Comparison of ENCODE assay signal across 9 cellular contexts in genomic region chr5:141604318-141604717, GRCh38. TPM values are rescaled to one million over a fixed set of nuclear protein-coding genes. Genes with fewer than 3 reads are reported as not detected.
DNase-seq lines count a peak whose midpoint lies in the region; ATAC-seq, FAIRE-seq and TF ChIP-seq lines count a peak whose summit lies in the region.
"Had no signal": no experiment of that assay in that cellular context is flagged by ENCODE, and none has a peak within 500 bp of the region (broad histone marks: within the 10 kb centered on the region; RNA-seq: fewer than 3 reads in every experiment).

No MANE protein-coding gene starts in this region.

- H3K27me3 Mint-ChIP-seq in CD4-positive, CD25-positive, alpha-beta regulatory T cell: no peaks in the 10 kb centered on the region
- no peaks in the 10 kb centered on the region for H3K27me3 Mint-ChIP-seq in activated T-helper 17 cell treated with anti-CD3 and anti-CD28 coated beads, Interleukin-2, amount 50 U/mL, for 72 hours
- no peaks in the 10 kb centered on the region for H3K27me3 Mint-ChIP-seq in stimulated activated memory B cell treated with anti-CD40 and anti-IgM and Interleukin-4, amounts not matched to agents 10 μg/mL and 1 μg/mL and 100 μg/mL, for 72 hours

- H3K56ac ChIP-seq in IMR-90 (ENCODE audit: extremely low read depth, insufficient read depth, low read length): no peak overlapping the region

- H2BK15ac ChIP-seq in IMR-90 (ENCODE audit: low read depth, low read length): no peak overlapping the region

- H2AK9ac ChIP-seq in IMR-90 (replicated peaks; ENCODE audit: low read depth, low read length, poor library complexity): no peak overlapping the region

- dilution Hi-C loops in IMR-90 (cut with HindIII; ENCODE audit: low sequenced_read_pairs, unreplicated experiment): no loop called here

- H4K8ac ChIP-seq in IMR-90 (ENCODE audit: low read depth in 2 of 2, low read length in 2 of 2): no peak overlapping the region

- H3K9ac ChIP-seq in IMR-90 (ENCODE audit: low read depth, low read length): no peak overlapping the region
- H3K9ac ChIP-seq: KMS-11 had no signal

- H3K27ac Mint-ChIP-seq in CD4-positive, CD25-positive, alpha-beta regulatory T cell: peak overlapping the region; percentile 90 to 93 (median 92)
- peak overlapping the region; percentile 87 for H3K27ac Mint-ChIP-seq in activated T-helper 17 cell treated with anti-CD3 and anti-CD28 coated beads, Interleukin-2, amount 50 U/mL, for 72 hours
- H3K27ac Mint-ChIP-seq in stimulated activated memory B cell treated with anti-CD40 and anti-IgM and Interleukin-4, amounts not matched to agents 10 μg/mL and 1 μg/mL and 100 μg/mL, for 72 hours: peak overlapping the region; percentile 65

- BruUV-seq in IMR-90 (replicated peaks; lab: Mats Ljungman, UMichigan): no TSS peak

- no peaks in the 10 kb centered on the region for H3K27me3 ChIP-seq in CD4-positive, CD25-positive, alpha-beta regulatory T cell (ENCODE audit: control insufficient read depth, insufficient read depth, low read length)
- H3K27me3 ChIP-seq in IMR-90 (ENCODE audit: control insufficient read depth, insufficient read depth, low read length) (no peaks in the 10 kb centered on the region), right atrium auricular region (no peaks in the 10 kb centered on the region)

- H3K9me1 ChIP-seq in IMR-90 (ENCODE audit: insufficient read depth, low read length): peaks cover 5% of the 10 kb centered on the region

- no peaks in the 10 kb centered on the region for H3K9me3 ChIP-seq in CD4-positive, CD25-positive, alpha-beta regulatory T cell (ENCODE audit: control insufficient read depth in 2 of 2, low read length in 2 of 2)
- H3K9me3 ChIP-seq in IMR-90 (ENCODE audit: control insufficient read depth, insufficient read depth, low read length) (no peaks in the 10 kb centered on the region), right atrium auricular region (no peaks in the 10 kb centered on the region)

- no peak overlapping the region for H4K91ac ChIP-seq in IMR-90 (ENCODE audit: insufficient read depth, low read depth, low read length)

- peak overlapping the region; percentile 12; the same call in 1 of the 2 replicates for H3K4ac ChIP-seq in IMR-90 (ENCODE audit: low read depth, low read length)

- intact Hi-C loops in IMR-90 (cut with micrococcal nuclease): loop anchor here (2.0 kb wide), 1 partner anchor 14 kb away; the partner anchor contains the start of gene DIAPH1

- H2AFZ ChIP-seq in IMR-90 (replicated peaks; ENCODE audit: low read length, poor library complexity): peak overlapping the region; percentile 28

- H3K18ac ChIP-seq in IMR-90 (ENCODE audit: low read depth, low read length): no peak overlapping the region

- H3K36me3 ChIP-seq in CD4-positive, CD25-positive, alpha-beta regulatory T cell (ENCODE audit: control insufficient read depth, insufficient read depth, low read length): no peaks in the 10 kb centered on the region
- H3K36me3 ChIP-seq in IMR-90 (ENCODE audit: control insufficient read depth, insufficient read depth, low read length): no peaks in the 10 kb centered on the region
- H3K36me3 ChIP-seq in right atrium auricular region: no peaks in the 10 kb centered on the region

- no peak overlapping the region for H3K14ac ChIP-seq in IMR-90 (replicated peaks; ENCODE audit: low read depth, low read length)

- H3K4me3 Mint-ChIP-seq in CD4-positive, CD25-positive, alpha-beta regulatory T cell: peak overlapping the region; percentile 76 to 92 (median 84)
- H3K4me3 Mint-ChIP-seq in activated T-helper 17 cell treated with anti-CD3 and anti-CD28 coated beads, Interleukin-2, amount 50 U/mL, for 72 hours: peak overlapping the region; percentile 76
- peak overlapping the region; percentile 33 for H3K4me3 Mint-ChIP-seq in stimulated activated memory B cell treated with anti-CD40 and anti-IgM and Interleukin-4, amounts not matched to agents 10 μg/mL and 1 μg/mL and 100 μg/mL, for 72 hours

- POLR2A ChIA-PET in IMR-90 (lab: Charles Lee; ENCODE audit: unreplicated experiment): no interaction called here

- no peaks in the 10 kb centered on the region for H3K9me3 Mint-ChIP-seq in CD4-positive, CD25-positive, alpha-beta regulatory T cell
- H3K9me3 Mint-ChIP-seq in activated T-helper 17 cell treated with anti-CD3 and anti-CD28 coated beads, Interleukin-2, amount 50 U/mL, for 72 hours: no peaks in the 10 kb centered on the region
- no peaks in the 10 kb centered on the region for H3K9me3 Mint-ChIP-seq in stimulated activated memory B cell treated with anti-CD40 and anti-IgM and Interleukin-4, amounts not matched to agents 10 μg/mL and 1 μg/mL and 100 μg/mL, for 72 hours

- H2BK20ac ChIP-seq in IMR-90 (ENCODE audit: low read depth, low read length): no peak overlapping the region

- H4K20me1 ChIP-seq in IMR-90 (ENCODE audit: insufficient read depth, low read length): peaks cover 3% of the 10 kb centered on the region; the same call in 1 of the 2 replicates

- ATAC-seq in CD4-positive, CD25-positive, alpha-beta regulatory T cell (ENCODE audit: low read depth in 2 of 2): no peak
- peak; percentile 95 for ATAC-seq in IMR-90 (ENCODE audit: low read depth)
- ATAC-seq in activated T-helper 17 cell treated with anti-CD3 and anti-CD28 coated beads, Interleukin-2, amount 50 U/mL, for 72 hours (replicated peaks): peak; percentile 45
- no peak for ATAC-seq in stimulated activated memory B cell treated with anti-CD40 and anti-IgM and Interleukin-4, amounts not matched to agents 10 μg/mL and 1 μg/mL and 100 μg/mL, for 72 hours
- ATAC-seq in HG02970 (IDR thresholded peaks at IDR 0.05; ENCODE audit: low FRiP score, unreplicated experiment): no peak
- ATAC-seq in HG02885 (IDR thresholded peaks at IDR 0.05; ENCODE audit: poor library complexity, unreplicated experiment): no peak

- H3K4me1 ChIP-seq in CD4-positive, CD25-positive, alpha-beta regulatory T cell (ENCODE audit: control insufficient read depth, insufficient read depth, low read length, poor library complexity, severe bottlenecking): peaks cover 93% of the 10 kb centered on the region
- H3K4me1 ChIP-seq in IMR-90 (ENCODE audit: control insufficient read depth, insufficient read depth, low read length): peaks cover 4% of the 10 kb centered on the region
- peaks cover 0 to 51% of the 10 kb centered on the region in 2 donors for H3K4me1 ChIP-seq in right atrium auricular region

- no peak overlapping the region for H2BK120ac ChIP-seq in IMR-90 (ENCODE audit: low read depth, low read length)

- TF ChIP-seq POLR2A in IMR-90 (IDR thresholded peaks at IDR 0.05; ENCODE audit: low read depth, low read length): no peak

- TF ChIP-seq CTCF in IMR-90 (conservative IDR thresholded peaks at IDR 0.05; ENCODE audit: low read depth, low read length): no peak
- no peak for TF ChIP-seq CTCF in right atrium auricular region (IDR thresholded peaks at IDR 0.05)
- no peak for TF ChIP-seq CTCF in D721Med (IDR thresholded peaks at IDR 0.05; ENCODE audit: insufficient read depth, missing control alignments)

- CTCF ChIA-PET in IMR-90 (lab: Yijun Ruan, JAX): interaction anchor here (1.0 to 3.3 kb wide), 2 partner anchors 10 to 12 kb away, joined by 4 to 18 read pairs; no protein-coding TSS in a partner anchor

- 55% methylated on average over 1 of the region's 3 CpGs; no CpG with 5 or more reads in 1 of the 2 experiments for WGBS in IMR-90 (ENCODE audit: extremely low coverage in 2 of 2, insufficient read length in 1 of 2), 2 experiments

- no peak for TF ChIP-seq RAD21 in IMR-90 (IDR thresholded peaks at IDR 0.05; ENCODE audit: low read length)

- H3K4me2 ChIP-seq in IMR-90 (ENCODE audit: low read depth, low read length): peak overlapping the region; percentile 51

- no peak for FAIRE-seq in D721Med (lab: Jason Lieb, UNC)

- H3K4me3 ChIP-seq in CD4-positive, CD25-positive, alpha-beta regulatory T cell (ENCODE audit: low read depth, low read length): peak overlapping the region; percentile 86
- H3K4me3 ChIP-seq in IMR-90 (ENCODE audit: insufficient read depth, low read depth, low read length) (no peak overlapping the region), right atrium auricular region (no peak overlapping the region)

- DNase-seq in CD4-positive, CD25-positive, alpha-beta regulatory T cell: peak in 1 of 3 donors; percentile 37
- DNase-seq in IMR-90 (peak; percentile 94), right atrium auricular region (ENCODE audit: low spot score) (peak; percentile 89), D721Med (ENCODE audit: insufficient read length, low spot score) (no peak)

- H3K79me1 ChIP-seq in IMR-90 (ENCODE audit: low read depth in 1 of 2, low read length in 2 of 2): peaks cover 23 to 46% of the 10 kb centered on the region in 2 experiments

- no peak overlapping the region for H4K5ac ChIP-seq in IMR-90 (ENCODE audit: low read depth, low read length)

- H3K23ac ChIP-seq in IMR-90 (ENCODE audit: low read depth, low read length): 0 out of 2 replicates have a peak overlapping the region, but pooled peaks have one; percentile 74

- H3K4me1 Mint-ChIP-seq in CD4-positive, CD25-positive, alpha-beta regulatory T cell: peaks cover 35 to 96% (median 78%) of the 10 kb centered on the region in 4 donors
- peaks cover 50% of the 10 kb centered on the region for H3K4me1 Mint-ChIP-seq in activated T-helper 17 cell treated with anti-CD3 and anti-CD28 coated beads, Interleukin-2, amount 50 U/mL, for 72 hours
- H3K4me1 Mint-ChIP-seq in stimulated activated memory B cell treated with anti-CD40 and anti-IgM and Interleukin-4, amounts not matched to agents 10 μg/mL and 1 μg/mL and 100 μg/mL, for 72 hours: peaks cover 79% of the 10 kb centered on the region

- in situ Hi-C loops in IMR-90 (cut with MboI; ENCODE audit: low sequenced_read_pairs): no loop called here

- peaks cover 11% of the 10 kb centered on the region for H3K36me3 Mint-ChIP-seq in CD4-positive, CD25-positive, alpha-beta regulatory T cell
- H3K36me3 Mint-ChIP-seq in activated T-helper 17 cell treated with anti-CD3 and anti-CD28 coated beads, Interleukin-2, amount 50 U/mL, for 72 hours (ENCODE audit: low read depth): peaks cover 38% of the 10 kb centered on the region
- H3K36me3 Mint-ChIP-seq in stimulated activated memory B cell treated with anti-CD40 and anti-IgM and Interleukin-4, amounts not matched to agents 10 μg/mL and 1 μg/mL and 100 μg/mL, for 72 hours: peaks cover 15% of the 10 kb centered on the region

- peak overlapping the region; percentile 90 for H3K27ac ChIP-seq in CD4-positive, CD25-positive, alpha-beta regulatory T cell (ENCODE audit: insufficient read depth, low read length, poor library complexity, severe bottlenecking)
- H3K27ac ChIP-seq in IMR-90 (ENCODE audit: insufficient read depth, low read length) (no peak overlapping the region), right atrium auricular region (peak overlapping the region; percentile 49 to 77)

- no peak overlapping the region for H2BK5ac ChIP-seq in IMR-90 (ENCODE audit: low read depth, low read length, poor library complexity, severe bottlenecking)

- H2AK5ac ChIP-seq in IMR-90 (ENCODE audit: low read depth, low read length): no peak overlapping the region

RNA-seq across cellular contexts. Expression of gene DIAPH1, which starts 14.5 kb away (rescaled TPM):
- total RNA-seq in CD4-positive, CD25-positive, alpha-beta regulatory T cell: 287 TPM
- 100 to 1,000 TPM in 1 of 4 donors, 10 to 100 TPM in 3; 86.1 to 105 (median 90.7) TPM for polyA plus RNA-seq in CD4-positive, CD25-positive, alpha-beta regulatory T cell
- 12.0 and 15.8 TPM in 2 replicates for total RNA-seq in IMR-90 (2012; rRNA removed)
- polyA plus RNA-seq in IMR-90 (2012; rRNA removed): 30.7 and 37.4 TPM in 2 replicates
- polyA plus RNA-seq in IMR-90 (2012; cell fraction: cytosol; rRNA removed): 16.8 and 22.1 TPM in 2 replicates
- polyA plus RNA-seq in IMR-90 (2012; cell fraction: nucleus; rRNA removed; ENCODE audit: low replicate concordance): 53.9 and 92.2 TPM in 2 replicates
- 100 to 1,000 TPM; 186 to 268 TPM for total RNA-seq in activated T-helper 17 cell treated with anti-CD3 and anti-CD28 coated beads, Interleukin-2, amount 50 U/mL, for 72 hours
- 10 to 100 TPM; 18.7 to 82.7 TPM for total RNA-seq in right atrium auricular region

RNA-seq across cellular contexts. Expression of gene HDAC3, which starts 32.3 kb away (rescaled TPM):
- 83.9 TPM for total RNA-seq in CD4-positive, CD25-positive, alpha-beta regulatory T cell
- polyA plus RNA-seq in CD4-positive, CD25-positive, alpha-beta regulatory T cell: 100 to 1,000 TPM in 1 of 4 donors, 10 to 100 TPM in 3; 94.0 to 102 (median 96.1) TPM
- total RNA-seq in IMR-90 (2012; rRNA removed) (71.7 and 84.2 TPM in 2 replicates), right atrium auricular region (10 to 100 TPM; 21.0 to 22.2 TPM)
- 78.6 and 89.7 TPM in 2 replicates for polyA plus RNA-seq in IMR-90 (2012; rRNA removed)
- polyA plus RNA-seq in IMR-90 (2012; cell fraction: cytosol; rRNA removed): 46.2 and 62.2 TPM in 2 replicates
- polyA plus RNA-seq in IMR-90 (2012; cell fraction: nucleus; rRNA removed; ENCODE audit: low replicate concordance): 123 and 229 TPM in 2 replicates
- 100 to 1,000 TPM; 123 to 174 TPM for total RNA-seq in activated T-helper 17 cell treated with anti-CD3 and anti-CD28 coated beads, Interleukin-2, amount 50 U/mL, for 72 hours

RNA-seq across cellular contexts. Expression of gene RELL2, which starts 32.5 kb away (rescaled TPM):
- total RNA-seq in CD4-positive, CD25-positive, alpha-beta regulatory T cell: 20.5 TPM
- polyA plus RNA-seq in CD4-positive, CD25-positive, alpha-beta regulatory T cell: 1 to 10 TPM; 2.4 to 5.5 (median 3.5) TPM
- total RNA-seq in IMR-90 (2012; rRNA removed): 2.2 TPM in 2 replicates
- polyA plus RNA-seq in IMR-90 (2012; rRNA removed): 7.6 and 9.1 TPM in 2 replicates
- 6.7 and 7.8 TPM in 2 replicates for polyA plus RNA-seq in IMR-90 (2012; cell fraction: cytosol; rRNA removed)
- polyA plus RNA-seq in IMR-90 (2012; cell fraction: nucleus; rRNA removed; ENCODE audit: low replicate concordance): 18.2 and 44.0 TPM in 2 replicates
- 10 to 100 TPM; 16.5 to 29.9 TPM for total RNA-seq in activated T-helper 17 cell treated with anti-CD3 and anti-CD28 coated beads, Interleukin-2, amount 50 U/mL, for 72 hours
- 1 to 10 TPM in 1 of 2 donors, under 1 TPM in 1; 0.41 to 1.3 TPM for total RNA-seq in right atrium auricular region

RNA-seq across cellular contexts. Expression of gene FCHSD1, which starts 46.9 kb away (rescaled TPM):
- total RNA-seq in CD4-positive, CD25-positive, alpha-beta regulatory T cell: 115 TPM
- polyA plus RNA-seq in CD4-positive, CD25-positive, alpha-beta regulatory T cell: 10 to 100 TPM in 1 of 4 donors, 1 to 10 TPM in 3; 7.7 to 16.0 (median 8.2) TPM
- total RNA-seq in IMR-90 (2012; rRNA removed) (32.8 and 33.2 TPM in 2 replicates), right atrium auricular region (1 to 10 TPM; 5.1 to 6.4 TPM)
- 58.7 and 62.1 TPM in 2 replicates for polyA plus RNA-seq in IMR-90 (2012; rRNA removed)
- polyA plus RNA-seq in IMR-90 (2012; cell fraction: cytosol; rRNA removed): 28.5 and 58.9 TPM in 2 replicates
- 598 and 798 TPM in 2 replicates for polyA plus RNA-seq in IMR-90 (2012; cell fraction: nucleus; rRNA removed; ENCODE audit: low replicate concordance)
- 100 to 1,000 TPM in 1 of 2 donors, 10 to 100 TPM in 1; 38.7 to 113 TPM for total RNA-seq in activated T-helper 17 cell treated with anti-CD3 and anti-CD28 coated beads, Interleukin-2, amount 50 U/mL, for 72 hours

Comparison
In these comparisons a context has a peak if more than half of its experiments do, and no peak if none do; other contexts are left out.
1. ATAC-seq: peak in IMR-90 (single experiment) and activated T-helper 17 cell treated with anti-CD3 and anti-CD28 coated beads, Interleukin-2, amount 50 U/mL, for 72 hours (single experiment); none in CD4-positive, CD25-positive, alpha-beta regulatory T cell (0 of 2), stimulated activated memory B cell treated with anti-CD40 and anti-IgM and Interleukin-4, amounts not matched to agents 10 μg/mL and 1 μg/mL and 100 μg/mL, for 72 hours (single experiment), HG02970 (single experiment) and HG02885 (single experiment).
2. H3K4me3 Mint-ChIP-seq: peak in every context shown above with its lines; median percentile 84 in CD4-positive, CD25-positive, alpha-beta regulatory T cell; 76 in activated T-helper 17 cell treated with anti-CD3 and anti-CD28 coated beads, Interleukin-2, amount 50 U/mL, for 72 hours; 33 in stimulated activated memory B cell treated with anti-CD40 and anti-IgM and Interleukin-4, amounts not matched to agents 10 μg/mL and 1 μg/mL and 100 μg/mL, for 72 hours.
3. Peak in every context shown above with its lines, with median percentiles within 50 percentile points of each other: H3K27ac Mint-ChIP-seq.